In the genomic region with DNA sequence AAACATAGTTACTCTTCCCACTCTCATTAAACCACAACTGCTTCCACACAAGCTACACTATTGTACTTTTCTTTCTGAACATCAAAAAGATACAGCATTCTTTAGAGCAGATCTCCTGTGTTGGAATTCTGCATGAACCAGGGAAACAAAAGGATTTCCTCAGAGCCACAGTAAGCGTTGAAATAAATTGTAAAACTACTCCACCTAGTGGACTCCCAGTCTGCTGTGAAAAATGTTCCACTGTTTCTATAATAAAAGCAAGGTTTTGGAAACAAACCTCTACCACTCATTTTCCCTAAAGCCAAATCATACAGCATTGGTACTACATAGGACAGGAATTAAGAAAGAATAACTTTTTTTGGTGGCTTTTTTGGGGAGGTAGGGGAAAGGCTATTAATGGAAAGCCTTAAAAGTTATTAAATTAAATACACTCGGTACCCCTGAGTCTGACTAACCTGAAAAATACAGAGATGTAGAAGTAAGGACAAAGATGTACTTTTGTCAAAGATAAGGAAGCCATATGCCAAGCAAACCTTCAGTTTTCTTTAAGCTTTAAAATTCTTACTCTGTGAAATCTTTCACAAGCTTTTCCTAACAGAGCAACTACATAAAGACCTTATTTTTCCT, we compare ENCODE assay signal across 8 cellular contexts. TPM values are rescaled to one million over a fixed set of nuclear protein-coding genes. Genes with fewer than 3 reads are reported as not detected.
DNase-seq lines count a peak whose midpoint lies in the region; ATAC-seq and TF ChIP-seq lines count a peak whose summit lies in the region.

No MANE protein-coding gene starts in this region.

- in situ Hi-C loops in mammary epithelial cell (cut with MboI; ENCODE audit: low sequenced_read_pairs in 2 of 2) = loop anchor here (10.0 to 25.0 kb wide), 2 partner anchors 485 to 1058 kb away; no protein-coding TSS in a partner anchor

- CTCF ChIA-PET in A673 (lab: Charles Lee) = interaction anchor here (0.6 kb wide), 1 partner anchor 487 kb away, joined by 3 read pairs; no protein-coding TSS in a partner anchor
- CTCF ChIA-PET in mammary epithelial cell (lab: Charles Lee; ENCODE audit: low non-redundant PET) = interaction anchor here (0.5 kb wide), 1 partner anchor 491 kb away, joined by 4 read pairs; no protein-coding TSS in a partner anchor

- intact Hi-C loops in A673 (cut with micrococcal nuclease; ENCODE audit: unreplicated experiment) = loop anchor here (2.0 to 5.0 kb wide), 3 partner anchors 337 to 1063 kb away; no protein-coding TSS in a partner anchor
- intact Hi-C loops in mammary epithelial cell (cut with micrococcal nuclease) = loop anchor here (1.0 to 10.0 kb wide), 6 partner anchors 52 to 1062 kb away; partner anchors contain the start of gene TSC22D1
- intact Hi-C loops in upper lobe of right lung (cut with DNase I) = loop anchor here (10.0 kb wide), 1 partner anchor 485 kb away; no protein-coding TSS in a partner anchor

- H3K4me2 ChIP-seq in mammary epithelial cell (ENCODE audit: insufficient read depth, low read depth, low read length) = no peak overlapping the region

- no TSS peak for BruUV-seq in A673 (replicated peaks; lab: Mats Ljungman, UMichigan)
- BruUV-seq in mammary epithelial cell (replicated peaks; lab: Mats Ljungman, UMichigan) = no TSS peak

- peaks cover 14% of the 10 kb centered on the region for H3K79me2 ChIP-seq in mammary epithelial cell (ENCODE audit: insufficient read depth, low read length)

- H3K9ac ChIP-seq in mammary epithelial cell (ENCODE audit: insufficient read depth, low read length) = no peak overlapping the region

- 33% methylated on average over 2 of the region's 2 CpGs for WGBS in mammary epithelial cell (ENCODE audit: low coverage, missing lambda C conversion rate)

- ATAC-seq in upper lobe of right lung (peak; percentile 72), GM21786 (IDR thresholded peaks at IDR 0.05; ENCODE audit: unreplicated experiment) (no peak)

- dilution Hi-C loops in mammary epithelial cell (cut with HindIII; ENCODE audit: low sequenced_read_pairs) = no loop called here

- peaks cover 16% of the 10 kb centered on the region for H3K4me1 ChIP-seq in A673 (ENCODE audit: insufficient read depth, low read length, poor library complexity, severe bottlenecking)
- H3K4me1 ChIP-seq in mammary epithelial cell (ENCODE audit: insufficient read depth, low read length) = peaks cover 3% of the 10 kb centered on the region
- H3K4me1 ChIP-seq in upper lobe of right lung = peaks cover 10% of the 10 kb centered on the region

- POLR2A ChIA-PET in A673 (lab: Charles Lee; ENCODE audit: low non-redundant PET) = no interaction called here

- H2AFZ ChIP-seq in mammary epithelial cell (ENCODE audit: low read depth, low read length) = no peak overlapping the region

- DNase-seq in A673 (ENCODE audit: low spot score) = peak; percentile 71
- peak; percentile 28 for DNase-seq in NCI-H226
- peak; percentile 28 for DNase-seq in mammary epithelial cell
- DNase-seq in kidney tubule cell (ENCODE audit: low spot score) = peak; percentile 58
- DNase-seq in upper lobe of right lung = no peak
- no peak for DNase-seq in activated effector memory CD4-positive, alpha-beta T cell treated with anti-CD3 and anti-CD28 coated beads, Interleukin-2, amount 50 U/mL, for 16 hours

- H4K20me1 ChIP-seq in mammary epithelial cell (ENCODE audit: insufficient read depth, low read length) = no peaks in the 10 kb centered on the region

- H3K36me3 ChIP-seq in A673 (ENCODE audit: insufficient read depth, low read length, poor library complexity, severe bottlenecking) (peaks cover 15% of the 10 kb centered on the region), mammary epithelial cell (ENCODE audit: insufficient read depth, low read length) (no peaks in the 10 kb centered on the region), upper lobe of right lung (peaks cover 8% of the 10 kb centered on the region)

- H3K4me3 ChIP-seq in A673 (ENCODE audit: low read depth, low read length, poor library complexity, severe bottlenecking) (no peak overlapping the region), mammary epithelial cell (replicated peaks in 1 of 3; ENCODE audit: insufficient read depth in 1 of 3, low read depth in 2 of 3, low read length in 3 of 3) (no peak overlapping the region), upper lobe of right lung (no peak overlapping the region)

- H3K27me3 ChIP-seq in A673 (replicated peaks; ENCODE audit: insufficient read depth, low read depth, low read length, poor library complexity) = no peaks in the 10 kb centered on the region
- no peaks in the 10 kb centered on the region for H3K27me3 ChIP-seq in mammary epithelial cell (ENCODE audit: insufficient read depth, low read length)
- no peaks in the 10 kb centered on the region for H3K27me3 ChIP-seq in upper lobe of right lung

- no peak overlapping the region for H3K27ac ChIP-seq in A673 (ENCODE audit: low read depth, low read length, poor library complexity, severe bottlenecking)
- no peak overlapping the region for H3K27ac ChIP-seq in mammary epithelial cell (ENCODE audit: insufficient read depth, low read depth, low read length)
- H3K27ac ChIP-seq in upper lobe of right lung = no peak overlapping the region

- TF ChIP-seq CTCF in A673 (conservative IDR thresholded peaks at IDR 0.05; ENCODE audit: low read depth, low read length) = peak; percentile 89
- peak; percentile 68 for TF ChIP-seq CTCF in GM12873 (IDR thresholded peaks at IDR 0.05; ENCODE audit: insufficient read depth, low read depth, low read length, missing control alignments)
- peak; percentile 68 to 72 for TF ChIP-seq CTCF in mammary epithelial cell (conservative IDR thresholded peaks at IDR 0.05 in 1 of 2, IDR thresholded peaks at IDR 0.05 in 1 of 2; ENCODE audit: extremely low read depth in 1 of 2, insufficient read depth in 1 of 2, low read depth in 1 of 2, low read length in 2 of 2)
- peak; percentile 80 for TF ChIP-seq CTCF in upper lobe of right lung (IDR thresholded peaks at IDR 0.05)

- no peaks in the 10 kb centered on the region for H3K9me3 ChIP-seq in A673 (ENCODE audit: low read depth, low read length, poor library complexity, severe bottlenecking)
- no peaks in the 10 kb centered on the region for H3K9me3 ChIP-seq in mammary epithelial cell (replicated peaks; ENCODE audit: insufficient read depth, low read length)
- no peaks in the 10 kb centered on the region for H3K9me3 ChIP-seq in upper lobe of right lung

RNA-seq across cellular contexts. Expression of gene NUFIP1, which starts 19.3 kb away (rescaled TPM):
- total RNA-seq in A673 (2021) = 12.8 and 13.4 TPM in 2 replicates
- total RNA-seq in mammary epithelial cell = 1 to 10 TPM; 2.8 to 9.4 TPM
- polyA plus RNA-seq in mammary epithelial cell = 4.0 TPM
- polyA minus RNA-seq in mammary epithelial cell = 2.6 TPM
- total RNA-seq in upper lobe of right lung = 4.2 TPM

RNA-seq across cellular contexts. Expression of gene GPALPP1, which starts 19.4 kb away (rescaled TPM):
- 29.7 and 33.8 TPM in 2 replicates for total RNA-seq in A673 (2021)
- total RNA-seq in mammary epithelial cell = 10 to 100 TPM; 21.4 to 26.0 TPM
- 9.2 TPM for polyA plus RNA-seq in mammary epithelial cell
- 21.9 TPM for polyA minus RNA-seq in mammary epithelial cell
- 24.4 TPM for total RNA-seq in upper lobe of right lung

Comparison
In these comparisons a context has a peak if more than half of its experiments do, and no peak if none do; other contexts are left out.
1. DNase-seq: peak in A673 (single experiment), NCI-H226 (single experiment), mammary epithelial cell (single experiment) and kidney tubule cell (single experiment); none in upper lobe of right lung (single experiment) and activated effector memory CD4-positive, alpha-beta T cell treated with anti-CD3 and anti-CD28 coated beads, Interleukin-2, amount 50 U/mL, for 16 hours (single experiment).
2. Peak in every context shown above with its lines, with median percentiles within 50 percentile points of each other: CTCF ChIP-seq.